In the genomic region with DNA sequence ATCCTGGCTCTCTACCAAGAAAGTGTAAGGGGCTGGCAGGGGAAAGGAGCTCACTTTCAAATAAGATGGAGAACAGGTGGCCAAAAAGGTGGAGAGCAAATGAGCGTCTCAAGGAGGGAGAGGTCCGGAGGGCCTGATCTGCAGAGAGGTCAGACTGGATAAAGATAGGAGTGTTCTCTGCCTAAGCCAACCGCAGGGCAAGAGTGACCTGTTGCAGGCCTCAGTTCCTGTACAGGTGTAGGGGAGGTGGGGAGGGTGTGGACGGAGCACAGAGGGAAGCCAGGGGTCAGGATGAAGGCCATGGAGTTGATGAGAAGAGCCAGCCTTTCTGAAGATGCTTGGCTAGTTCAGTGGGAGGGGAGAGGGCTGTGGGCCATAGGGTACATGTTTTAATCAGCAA, we compare ENCODE assay signal across 20 cellular contexts.
"Had no signal": no experiment of that assay in that cellular context is flagged by ENCODE, and none has a peak within 500 bp of the region (broad histone marks: within the 10 kb centered on the region; RNA-seq: fewer than 3 reads in every experiment).

No MANE protein-coding gene starts in this region.

- H3K4me3 Mint-ChIP-seq: activated CD8-positive, alpha-beta T cell treated with anti-CD3 and anti-CD28 coated beads for 36 hours; activated naive CD4-positive, alpha-beta T cell treated with anti-CD3 and anti-CD28 coated beads, Interleukin-2, amount 50 U/mL, for 24 hours; activated naive CD8-positive, alpha-beta T cell treated with anti-CD3 and anti-CD28 coated beads, Interleukin-2, amount 50 U/mL, for 24 hours; activated T-cell treated with anti-CD3 and anti-CD28 coated beads, Interleukin-2, amount 50 U/mL, for 72 hours; central memory CD8-positive, alpha-beta T cell; T-helper 2 cell treated with Interferon-gamma antibody and Interleukin-4, amounts not matched to agents 5 μg/mL and 100 μg/mL, for 36 hours had no signal

- H3K36me3 Mint-ChIP-seq: activated naive CD4-positive, alpha-beta T cell treated with anti-CD3 and anti-CD28 coated beads, Interleukin-2, amount 50 U/mL, for 24 hours had no signal

- H3K4me1 Mint-ChIP-seq: activated naive CD4-positive, alpha-beta T cell treated with anti-CD3 and anti-CD28 coated beads, Interleukin-2, amount 50 U/mL, for 24 hours; central memory CD8-positive, alpha-beta T cell had no signal

- H3K27ac ChIP-seq: ascending aorta, body of pancreas, SJSA1 had no signal

- H3K9me3 Mint-ChIP-seq: activated CD8-positive, alpha-beta T cell treated with anti-CD3 and anti-CD28 coated beads for 36 hours; activated naive CD4-positive, alpha-beta T cell treated with anti-CD3 and anti-CD28 coated beads, Interleukin-2, amount 50 U/mL, for 24 hours; activated naive CD8-positive, alpha-beta T cell treated with anti-CD3 and anti-CD28 coated beads, Interleukin-2, amount 50 U/mL, for 24 hours; activated T-cell treated with anti-CD3 and anti-CD28 coated beads, Interleukin-2, amount 50 U/mL, for 72 hours; central memory CD8-positive, alpha-beta T cell; T-helper 2 cell treated with Interferon-gamma antibody and Interleukin-4, amounts not matched to agents 5 μg/mL and 100 μg/mL, for 36 hours had no signal

- ATAC-seq: body of pancreas, Panc1, SK-N-SH treated with all-trans-retinoic acid at 6 μM for 48 hours had no signal

- H3K27me3 Mint-ChIP-seq: activated CD8-positive, alpha-beta T cell treated with anti-CD3 and anti-CD28 coated beads for 36 hours; activated naive CD4-positive, alpha-beta T cell treated with anti-CD3 and anti-CD28 coated beads, Interleukin-2, amount 50 U/mL, for 24 hours; activated naive CD8-positive, alpha-beta T cell treated with anti-CD3 and anti-CD28 coated beads, Interleukin-2, amount 50 U/mL, for 24 hours; central memory CD8-positive, alpha-beta T cell had no signal

- H3K4me3 ChIP-seq: ascending aorta, body of pancreas, MG63, SJSA1 had no signal

- H3K27ac Mint-ChIP-seq: activated CD8-positive, alpha-beta T cell treated with anti-CD3 and anti-CD28 coated beads for 36 hours; activated naive CD4-positive, alpha-beta T cell treated with anti-CD3 and anti-CD28 coated beads, Interleukin-2, amount 50 U/mL, for 24 hours; activated naive CD8-positive, alpha-beta T cell treated with anti-CD3 and anti-CD28 coated beads, Interleukin-2, amount 50 U/mL, for 24 hours; activated T-cell treated with anti-CD3 and anti-CD28 coated beads, Interleukin-2, amount 50 U/mL, for 72 hours; T-helper 2 cell treated with Interferon-gamma antibody and Interleukin-4, amounts not matched to agents 5 μg/mL and 100 μg/mL, for 36 hours had no signal

- H3K36me3 ChIP-seq: ascending aorta, MG63, SJSA1 had no signal

- H3K27me3 ChIP-seq: ascending aorta, body of pancreas, MG63 had no signal

- H3K4me1 ChIP-seq: ascending aorta, body of pancreas had no signal

- H3K9me3 ChIP-seq: ascending aorta, body of pancreas, MG63, SJSA1 had no signal

- DNase-seq: activated CD4-positive, alpha-beta T cell treated with anti-CD3 and anti-CD28 coated beads for 4 hours; activated CD8-positive, alpha-beta memory T cell treated with anti-CD3 and anti-CD28 coated beads, Interleukin-2, amount 50 U/mL, for 4 hours; amniotic stem cell; body of pancreas; NCI-H1105; NCI-H2081 treated with DMSO at 0.1 percent for 48 hours; NCI-H446; NCI-H524; SHP77 had no signal
